Comparison of ENCODE assay signal across 8 cellular contexts in genomic region chr1:155085504-155086181, GRCh38. TPM values are rescaled to one million over a fixed set of nuclear protein-coding genes. Genes with fewer than 3 reads are reported as not detected.
DNase-seq lines count a peak whose midpoint lies in the region; ATAC-seq and TF ChIP-seq lines count a peak whose summit lies in the region.

No MANE protein-coding gene starts in this region.

- peaks cover 7% of the 10 kb centered on the region for H3K36me3 Mint-ChIP-seq in nephron (ENCODE audit: low read depth)

- peaks cover 39% of the 10 kb centered on the region for H3K27me3 Mint-ChIP-seq in nephron (ENCODE audit: low read depth)

- H3K36me3 ChIP-seq in stomach smooth muscle (ENCODE audit: control insufficient read depth in 2 of 2, insufficient read depth in 2 of 2, low read length in 2 of 2) = no peaks in the 10 kb centered on the region

- POLR2A ChIA-PET in GM10248 (lab: Yijun Ruan, JAX) = interaction anchor here (1.1 kb wide), 1 partner anchor 69 kb away, joined by 4 read pairs; no protein-coding TSS in a partner anchor

- H3K9me3 ChIP-seq in stomach smooth muscle (ENCODE audit: control insufficient read depth in 2 of 2, low read length in 2 of 2) = no peaks in the 10 kb centered on the region

- peaks cover 37% of the 10 kb centered on the region for H3K4me1 Mint-ChIP-seq in nephron

- peaks cover 34 to 39% of the 10 kb centered on the region in 2 donors for H3K27me3 ChIP-seq in stomach smooth muscle (ENCODE audit: control insufficient read depth in 1 of 2, insufficient read depth in 2 of 2, low read length in 2 of 2)

- H3K4me3 Mint-ChIP-seq in nephron = peak overlapping the region; percentile 88 to 95 (median 90)

- no peaks in the 10 kb centered on the region for H3K9me3 Mint-ChIP-seq in nephron

- H3K9ac ChIP-seq in stomach smooth muscle (ENCODE audit: low read length in 2 of 2) = peak overlapping the region; percentile 56 to 60

- H3K4me3 ChIP-seq in epithelial cell of proximal tubule (ENCODE audit: low read depth, low read length) (peak overlapping the region; percentile 82), stomach smooth muscle (ENCODE audit: low read length in 2 of 2) (peak overlapping the region; percentile 73 to 85)

- DNase-seq in GM10248 (ENCODE audit: extremely low spot score) (peak; percentile 63), NCI-H69 (lab: John Stamatoyannopoulos, UW) (peak; percentile 76), epithelial cell of proximal tubule (ENCODE audit: low read depth) (no peak), NCI-H187 treated with DMSO at 0.1 percent for 48 hours (lab: John Stamatoyannopoulos, UW) (no peak)
- DNase-seq in activated CD8-positive, alpha-beta memory T cell treated with anti-CD3 and anti-CD28 coated beads, Interleukin-2, amount 50 U/mL, for 4 hours = peak; percentile 82

- ATAC-seq in GM18520 (IDR thresholded peaks at IDR 0.05; ENCODE audit: unreplicated experiment) = no peak

- H3K4me1 ChIP-seq in stomach smooth muscle (ENCODE audit: control insufficient read depth, insufficient read depth, low read length) = peaks cover 39% of the 10 kb centered on the region

- peak overlapping the region; percentile 64 for H3K27ac ChIP-seq in stomach smooth muscle (ENCODE audit: low read length)

- H3K27ac Mint-ChIP-seq in nephron = peak overlapping the region; percentile 50 to 94 (median 86)

- CTCF ChIA-PET in GM10248 (lab: Yijun Ruan, JAX) = interaction anchor here (0.7 to 5.1 kb wide), 62 partner anchors 10 to 606 kb away, joined by 3 to 169 read pairs (median 5); partner anchors contain the start of genes ADAM15, DPM3, EFNA4 and KRTCAP2

- TF ChIP-seq CTCF in GM10248 (IDR thresholded peaks at IDR 0.05; ENCODE audit: control extremely low read depth, extremely low read depth, low read depth, missing control alignments) = no peak
- TF ChIP-seq CTCF in epithelial cell of proximal tubule (conservative IDR thresholded peaks at IDR 0.05; ENCODE audit: low read depth, low read length) = no peak
- TF ChIP-seq CTCF in nephron (IDR thresholded peaks at IDR 0.05; ENCODE audit: unreplicated experiment in 3 of 3) = no peak

RNA-seq across cellular contexts. Expression of gene EFNA3, which starts 7.0 kb away (rescaled TPM):
- total RNA-seq in epithelial cell of proximal tubule = 1.7 and 2.8 TPM in 2 replicates

RNA-seq across cellular contexts. Expression of gene EFNA4, which starts 22.1 kb away (rescaled TPM):
- total RNA-seq in epithelial cell of proximal tubule = 10.8 and 24.9 TPM in 2 replicates

RNA-seq across cellular contexts. Expression of gene ADAM15, which starts 34.5 kb away (rescaled TPM):
- 164 and 266 TPM in 2 replicates for total RNA-seq in epithelial cell of proximal tubule

RNA-seq across cellular contexts. Expression of gene EFNA1, which starts 42.0 kb away (rescaled TPM):
- total RNA-seq in epithelial cell of proximal tubule = 26.3 and 45.3 TPM in 2 replicates

RNA-seq across cellular contexts. Expression of gene SLC50A1, which starts 50.0 kb away (rescaled TPM):
- 32.7 and 37.7 TPM in 2 replicates for total RNA-seq in epithelial cell of proximal tubule

Comparison
In these comparisons a context has a peak if more than half of its experiments do, and no peak if none do; other contexts are left out.
1. DNase-seq: peak in GM10248 (single experiment), NCI-H69 (single experiment) and activated CD8-positive, alpha-beta memory T cell treated with anti-CD3 and anti-CD28 coated beads, Interleukin-2, amount 50 U/mL, for 4 hours (single experiment); none in epithelial cell of proximal tubule (single experiment) and NCI-H187 treated with DMSO at 0.1 percent for 48 hours (single experiment).